ENCODE assay signal across 8 cellular contexts in the genomic region with DNA sequence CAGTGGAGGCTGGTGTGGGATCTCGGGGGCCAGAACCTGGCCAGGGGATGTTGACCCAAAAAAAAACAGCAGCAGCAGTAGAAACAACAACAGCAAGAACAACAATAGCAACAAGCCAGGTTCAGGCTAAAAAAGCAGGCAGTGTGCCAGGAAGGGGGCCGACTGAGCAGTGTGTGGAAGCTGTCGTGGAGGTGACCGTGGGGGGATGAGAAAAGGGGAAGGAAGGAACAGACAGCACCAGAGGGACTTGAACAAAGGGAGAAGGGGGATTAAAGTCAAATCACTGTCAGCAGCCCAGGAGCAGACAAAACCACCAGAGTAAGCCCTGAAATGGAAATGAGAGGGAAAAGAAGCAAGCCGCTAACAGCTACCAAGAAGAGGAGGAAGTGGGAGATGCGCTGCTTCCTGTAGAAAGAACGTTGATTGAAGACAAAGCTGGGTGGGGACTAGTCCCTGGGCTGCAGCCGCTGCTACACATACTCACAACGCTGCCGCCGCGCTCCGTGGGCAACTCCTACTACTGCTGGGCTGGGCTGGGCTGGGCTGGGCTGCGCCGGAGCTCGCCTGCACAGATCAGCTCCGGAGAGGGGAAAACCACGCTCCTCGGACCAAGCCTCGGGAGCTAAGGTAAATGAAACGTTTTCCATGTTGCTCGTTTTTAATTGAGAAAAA. TPM values are rescaled to one million over a fixed set of nuclear protein-coding genes. Genes with fewer than 3 reads are reported as not detected.
DNase-seq lines count a peak whose midpoint lies in the region; ATAC-seq and TF ChIP-seq lines count a peak whose summit lies in the region.

A gene (plus strand): TSS at position 449 of the 672 bp plus-strand sequence. CDS start 90,067 bp downstream, outside the sequence.

- H3K9me3 Mint-ChIP-seq in neural crest cell: peaks cover 2% of the 10 kb centered on the region

- H3K4me1 ChIP-seq in stomach: peaks cover 4 to 48% (median 26%) of the 10 kb centered on the region in 4 donors

- intact Hi-C loops in stomach (cut with DNase I; ENCODE audit: low total_unique reads): no loop called here

- no peak for TF ChIP-seq EP300 in stomach (IDR thresholded peaks at IDR 0.05)

- H3K4me3 ChIP-seq in foreskin fibroblast (ENCODE audit: low read depth in 1 of 2, low read length in 2 of 2) (peak within 1 kb of the TSS; percentile 57 to 87), stomach (peak within 1 kb of the TSS; percentile 38 to 51 (median 47))

- H3K36me3 ChIP-seq in KOPT-K1 (ENCODE audit: insufficient read depth, low read length) (no peaks in the 10 kb centered on the region), stomach (no peaks in the 10 kb centered on the region)

- H3K36me3 Mint-ChIP-seq in neural crest cell (ENCODE audit: low read depth): peaks cover 4% of the 10 kb centered on the region

- H3K27ac ChIP-seq in KOPT-K1 (ENCODE audit: low read depth, low read length, poor library complexity, severe bottlenecking) (peak within 1 kb of the TSS; percentile 97), stomach (peak within 1 kb of the TSS; percentile 18 to 80 (median 71))

- peak; percentile 31 for DNase-seq in DMS53 treated with DMSO at 0.1 percent for 48 hours (lab: John Stamatoyannopoulos, UW; ENCODE audit: unreplicated experiment)
- DNase-seq in SHP77 treated with DMSO at 0.1 percent for 48 hours (lab: John Stamatoyannopoulos, UW): peak; percentile 16
- peak; percentile 91 for DNase-seq in activated effector memory CD4-positive, alpha-beta T cell treated with anti-CD3 and anti-CD28 coated beads, Interleukin-2, amount 50 U/mL, for 16 hours
- DNase-seq in foreskin fibroblast: peak; percentile 79 to 95
- peak; percentile 57 for DNase-seq in neural crest cell (ENCODE audit: low read depth, low spot score)
- DNase-seq in stomach: peak; percentile 79

- H3K4me3 Mint-ChIP-seq in neural crest cell: peak within 1 kb of the TSS; percentile 96

- TF ChIP-seq CTCF in foreskin fibroblast (IDR thresholded peaks at IDR 0.05; ENCODE audit: low read depth, low read length) (no peak), neural crest cell (conservative IDR thresholded peaks at IDR 0.05) (no peak), stomach (IDR thresholded peaks at IDR 0.05) (no peak)

- ATAC-seq in GM21723 (IDR thresholded peaks at IDR 0.05; ENCODE audit: unreplicated experiment): peak; percentile 90

- peak within 1 kb of the TSS; percentile 98 for H3K27ac Mint-ChIP-seq in neural crest cell (ENCODE audit: unreplicated experiment)

- peaks cover 45% of the 10 kb centered on the region for H3K4me1 Mint-ChIP-seq in neural crest cell

- H3K27me3 ChIP-seq in stomach: no peaks in the 10 kb centered on the region

- WGBS in stomach, 5 donors: 4 to 6% (median 4%) methylated on average over 22 of the region's 22 CpGs

- H3K27me3 Mint-ChIP-seq in neural crest cell (ENCODE audit: low read depth): no peaks in the 10 kb centered on the region

- TF ChIP-seq POLR2A in stomach (IDR thresholded peaks at IDR 0.05): no peak

- H3K9me3 ChIP-seq in KOPT-K1 (ENCODE audit: insufficient read depth, low read length, poor library complexity, severe bottlenecking): no peaks in the 10 kb centered on the region
- H3K9me3 ChIP-seq in stomach: no peaks in the 10 kb centered on the region

RNA-seq across cellular contexts. Expression of the gene that starts here (rescaled TPM):
- total RNA-seq in neural crest cell (163 and 174 TPM in 2 replicates), stomach (10 to 100 TPM in 2 of 5 donors, 1 to 10 TPM in 2, under 1 TPM in 1; 0.58 to 23.3 (median 4.0) TPM)
- 10 to 100 TPM in 2 of 3 donors, 1 to 10 TPM in 1; 3.7 to 21.8 (median 14.4) TPM for polyA plus RNA-seq in stomach

Comparison
In these comparisons a context has a peak if more than half of its experiments do, and no peak if none do; other contexts are left out.
1. Peak in every context shown above with its lines: DNase-seq, ATAC-seq, H3K4me3 ChIP-seq and H3K27ac ChIP-seq.
2. DNase-seq: peak in every context shown above with its lines; median percentile 91 in activated effector memory CD4-positive, alpha-beta T cell treated with anti-CD3 and anti-CD28 coated beads, Interleukin-2, amount 50 U/mL, for 16 hours; 87 in foreskin fibroblast; 79 in stomach; 57 in neural crest cell; 31 in DMS53 treated with DMSO at 0.1 percent for 48 hours; 16 in SHP77 treated with DMSO at 0.1 percent for 48 hours.